12 cellular contexts compared by ENCODE assay signal in the genomic region with DNA sequence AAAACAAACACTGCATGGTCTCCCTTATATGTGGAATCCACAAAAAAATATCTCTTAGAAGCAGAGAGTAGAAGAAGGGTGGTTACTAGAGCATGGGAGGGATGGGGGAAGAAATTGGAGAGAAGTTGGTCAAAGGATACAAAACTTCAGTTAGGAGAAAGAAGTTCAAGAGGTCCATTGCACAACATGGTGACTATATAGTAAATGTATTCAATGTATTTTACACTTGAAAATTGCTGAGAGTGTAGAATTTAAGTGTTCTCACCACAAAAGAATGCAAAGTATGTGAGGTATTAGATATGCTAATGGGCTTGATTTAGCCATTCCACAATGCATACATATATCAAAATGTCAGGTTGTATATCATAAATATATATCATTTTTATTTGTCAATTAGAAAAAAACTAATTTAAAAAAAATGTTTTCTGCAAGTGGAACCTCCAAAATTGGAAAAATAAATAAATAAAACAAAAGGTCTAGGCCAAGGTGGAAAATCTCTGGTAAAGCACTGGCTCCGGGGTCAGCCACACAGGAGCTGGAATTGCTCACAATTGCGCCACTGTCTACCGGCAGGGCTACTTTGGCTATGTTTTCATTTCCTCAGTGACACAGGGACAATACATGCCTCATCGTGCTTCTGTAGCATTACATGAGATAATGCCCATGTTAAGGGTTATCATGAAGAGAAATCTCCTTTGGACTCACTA.
DNase-seq lines count a peak whose midpoint lies in the region; ATAC-seq and TF ChIP-seq lines count a peak whose summit lies in the region.
"Had no signal": no experiment of that assay in that cellular context is flagged by ENCODE, and none has a peak within 500 bp of the region (broad histone marks: within the 10 kb centered on the region; RNA-seq: fewer than 3 reads in every experiment).

No MANE protein-coding gene starts in this region.

- H3K27me3 ChIP-seq in lower lobe of right lung (ENCODE audit: low read depth): no peaks in the 10 kb centered on the region
- no peaks in the 10 kb centered on the region for H3K27me3 ChIP-seq in neural progenitor cell

- H3K4me1 ChIP-seq in lower lobe of right lung (peaks cover 27% of the 10 kb centered on the region), neural progenitor cell (no peaks in the 10 kb centered on the region)

- BruUV-seq in Calu3 (replicated peaks; lab: Mats Ljungman, UMichigan): no TSS peak

- H3K4me2 ChIP-seq in neural progenitor cell: no peak overlapping the region

- H3K4me1 Mint-ChIP-seq in Calu3 (ENCODE audit: low read depth, unreplicated experiment): peaks cover 29% of the 10 kb centered on the region
- peaks cover 2% of the 10 kb centered on the region for H3K4me1 Mint-ChIP-seq in neural progenitor cell
- H3K4me1 Mint-ChIP-seq: natural killer cell had no signal

- TF ChIP-seq CTCF in Calu3 (IDR thresholded peaks at IDR 0.05; ENCODE audit: unreplicated experiment) (no peak), choroid plexus epithelial cell (conservative IDR thresholded peaks at IDR 0.05; ENCODE audit: low read depth, low read length) (peak; percentile 7), lower lobe of right lung (IDR thresholded peaks at IDR 0.05) (no peak), neural progenitor cell (IDR thresholded peaks at IDR 0.05) (no peak)

- peak; percentile 35 to 36 for ATAC-seq in lower lobe of right lung
- ATAC-seq in GM18867 (IDR thresholded peaks at IDR 0.05; ENCODE audit: unreplicated experiment): no peak
- ATAC-seq: natural killer cell had no signal

- H3K36me3 Mint-ChIP-seq in Calu3 (ENCODE audit: insufficient read depth, unreplicated experiment) (no peaks in the 10 kb centered on the region), neural progenitor cell (no peaks in the 10 kb centered on the region)
- H3K36me3 Mint-ChIP-seq: activated naive CD8-positive, alpha-beta T cell; natural killer cell had no signal

- H3K9me3 Mint-ChIP-seq in Calu3 (ENCODE audit: low read depth, unreplicated experiment) (peaks cover 4% of the 10 kb centered on the region), neural progenitor cell (peaks cover 7% of the 10 kb centered on the region)
- H3K9me3 Mint-ChIP-seq: natural killer cell had no signal

- no peak overlapping the region for H2AFZ ChIP-seq in neural progenitor cell (replicated peaks)

- CTCF ChIA-PET in Calu3 (lab: Charles Lee): no interaction called here

- H3K36me3 ChIP-seq in lower lobe of right lung (no peaks in the 10 kb centered on the region), neural progenitor cell (no peaks in the 10 kb centered on the region)

- H3K79me2 ChIP-seq in neural progenitor cell (ENCODE audit: low read depth): no peaks in the 10 kb centered on the region

- H3K4me3 Mint-ChIP-seq in Calu3 (ENCODE audit: low read depth, unreplicated experiment): no peak overlapping the region
- H3K4me3 Mint-ChIP-seq in neural progenitor cell: no peak overlapping the region
- H3K4me3 Mint-ChIP-seq: activated naive CD8-positive, alpha-beta T cell; natural killer cell had no signal

- DNase-seq in Calu3: no peak
- peak; percentile 74 for DNase-seq in NOMO-1 treated with DMSO at 0.1 percent for 48 hours (lab: John Stamatoyannopoulos, UW; ENCODE audit: unreplicated experiment)
- peak; percentile 83 for DNase-seq in choroid plexus epithelial cell (ENCODE audit: low read depth)
- DNase-seq in lower lobe of right lung: no peak
- DNase-seq in NCI-H774 (lab: John Stamatoyannopoulos, UW): no peak
- no peak for DNase-seq in SIG-M5 treated with dmso at 0.1 percent for 504 hours (lab: John Stamatoyannopoulos, UW; ENCODE audit: unreplicated experiment)
- DNase-seq in neural progenitor cell (ENCODE audit: low spot score): no peak
- DNase-seq: effector CD8-positive, alpha-beta T cell; KG1; natural killer cell had no signal

- intact Hi-C loops in Calu3 (cut with micrococcal nuclease; ENCODE audit: unreplicated experiment) (no loop called here), lower lobe of right lung (cut with DNase I) (no loop called here)

- no peak overlapping the region for H3K4me3 ChIP-seq in choroid plexus epithelial cell (ENCODE audit: low read depth, low read length)
- no peak overlapping the region for H3K4me3 ChIP-seq in lower lobe of right lung
- no peak overlapping the region for H3K4me3 ChIP-seq in neural progenitor cell

- H4K20me1 ChIP-seq in neural progenitor cell (ENCODE audit: low read depth): no peaks in the 10 kb centered on the region

- H3K27ac ChIP-seq in lower lobe of right lung (peak overlapping the region; percentile 27), neural progenitor cell (no peak overlapping the region)

- H3K27ac Mint-ChIP-seq in Calu3 (ENCODE audit: unreplicated experiment): peak overlapping the region; percentile 67
- no peak overlapping the region for H3K27ac Mint-ChIP-seq in neural progenitor cell
- H3K27ac Mint-ChIP-seq: activated naive CD8-positive, alpha-beta T cell; natural killer cell had no signal

- no peaks in the 10 kb centered on the region for H3F3A ChIP-seq in neural progenitor cell (ENCODE audit: low read depth)

- H3K9me3 ChIP-seq in lower lobe of right lung: no peaks in the 10 kb centered on the region
- no peaks in the 10 kb centered on the region for H3K9me3 ChIP-seq in neural progenitor cell (ENCODE audit: low read depth)

- H3K9ac ChIP-seq in neural progenitor cell: no peak overlapping the region

- no peaks in the 10 kb centered on the region for H3K27me3 Mint-ChIP-seq in Calu3 (ENCODE audit: unreplicated experiment)
- no peaks in the 10 kb centered on the region for H3K27me3 Mint-ChIP-seq in neural progenitor cell (ENCODE audit: insufficient read depth, low read depth)

Comparison
In these comparisons a context has a peak if more than half of its experiments do, and no peak if none do; other contexts are left out.
1. DNase-seq: peak in NOMO-1 treated with DMSO at 0.1 percent for 48 hours (single experiment) and choroid plexus epithelial cell (single experiment); none in Calu3 (single experiment), lower lobe of right lung (single experiment), NCI-H774 (single experiment), SIG-M5 treated with dmso at 0.1 percent for 504 hours (single experiment) and neural progenitor cell (single experiment).